ENCODE assay signal across 11 cellular contexts in genomic region chr11:9529333-9529648, GRCh38. TPM values are rescaled to one million over a fixed set of nuclear protein-coding genes. Genes with fewer than 3 reads are reported as not detected.
DNase-seq lines count a peak whose midpoint lies in the region; ATAC-seq, FAIRE-seq and TF ChIP-seq lines count a peak whose summit lies in the region.
"Had no signal": no experiment of that assay in that cellular context is flagged by ENCODE, and none has a peak within 500 bp of the region (broad histone marks: within the 10 kb centered on the region; RNA-seq: fewer than 3 reads in every experiment).

No MANE protein-coding gene starts in this region.

- POLR2A ChIA-PET in Panc1 (lab: Charles Lee) = interaction anchor here (0.6 to 0.7 kb wide), 3 partner anchors 30 to 1056 kb away, joined by 3 to 8 read pairs (median 5); no protein-coding TSS in a partner anchor

- in situ Hi-C loops in Panc1 (cut with HindIII; ENCODE audit: low pct_unique_long_range_greater_than_20kb, low sequenced_read_pairs) = no loop called here

- H3K4me1 ChIP-seq in Panc1 (ENCODE audit: control insufficient read depth, insufficient read depth, low read length) (peaks cover 43% of the 10 kb centered on the region), gastroesophageal sphincter (peaks cover 6 to 68% (median 20%) of the 10 kb centered on the region in 3 donors), pancreas (peaks cover 0 to 7% (median 3%) of the 10 kb centered on the region in 3 donors)

- H3K27ac ChIP-seq in Panc1 (ENCODE audit: low read length) = peak overlapping the region; percentile 3; the same call in 1 of the 2 replicates
- H3K27ac ChIP-seq in gastroesophageal sphincter = peak overlapping the region in 3 of 4 donors; percentile 73 to 79 (median 76)
- no peak overlapping the region for H3K27ac ChIP-seq in pancreas

- BruUV-seq in Panc1 (replicated peaks; lab: Mats Ljungman, UMichigan) = no TSS peak

- no CpG with 5 or more reads among the region's 3 CpGs for WGBS in gastroesophageal sphincter (ENCODE audit: low coverage in 1 of 2), 2 donors
- 50 to 51% methylated on average over 3 of the region's 3 CpGs for WGBS in pancreas, 2 donors

- no peak for FAIRE-seq in pancreas (lab: Jason Lieb, UNC)

- ATAC-seq in Panc1 = peak; percentile 48
- no peak for ATAC-seq in gastroesophageal sphincter
- ATAC-seq in pancreas = peak; percentile 75 to 83 (median 78)
- no peak for ATAC-seq in HG03469 (IDR thresholded peaks at IDR 0.05; ENCODE audit: unreplicated experiment)
- no peak for ATAC-seq in GM19463 (IDR thresholded peaks at IDR 0.05; ENCODE audit: unreplicated experiment)

- H3K27me3 ChIP-seq in Panc1 (ENCODE audit: control insufficient read depth, insufficient read depth, low read length) = no peaks in the 10 kb centered on the region
- H3K27me3 ChIP-seq in gastroesophageal sphincter = no peaks in the 10 kb centered on the region
- no peaks in the 10 kb centered on the region for H3K27me3 ChIP-seq in pancreas

- intact Hi-C loops in Panc1 (cut with micrococcal nuclease; ENCODE audit: unreplicated experiment) = no loop called here
- intact Hi-C loops in pancreas (cut with DNase I) = no loop called here

- no peak for TF ChIP-seq CTCF in Panc1 (IDR thresholded peaks at IDR 0.05)
- no peak for TF ChIP-seq CTCF in gastroesophageal sphincter (IDR thresholded peaks at IDR 0.05)
- TF ChIP-seq CTCF in pancreas (IDR thresholded peaks at IDR 0.05) = no peak

- CTCF ChIA-PET in Panc1 (lab: Charles Lee) = interaction anchor here (0.7 kb wide), 2 partner anchors 23 to 513 kb away, joined by 3 to 7 read pairs; no protein-coding TSS in a partner anchor

- H3K9me3 ChIP-seq in Panc1 (ENCODE audit: control insufficient read depth, insufficient read depth, low read depth, low read length) (no peaks in the 10 kb centered on the region), gastroesophageal sphincter (no peaks in the 10 kb centered on the region), pancreas (no peaks in the 10 kb centered on the region)

- H3K4me3 ChIP-seq in Panc1 (ENCODE audit: low read depth in 2 of 2, low read length in 2 of 2) (peak overlapping the region in 1 of 2 experiments; percentile 25; a peak in 1 of 4 replicates), gastroesophageal sphincter (no peak overlapping the region), pancreas (no peak overlapping the region)

- DNase-seq in D341Med (ENCODE audit: low spot score) = peak; percentile 53
- DNase-seq in Panc1 (ENCODE audit: low read depth, low spot score) = no peak
- peak in 4 of 6 donors; percentile 31 to 75 (median 48) for DNase-seq in pancreas
- no peak for DNase-seq in NCI-H1930 (lab: John Stamatoyannopoulos, UW)
- DNase-seq in DMS79 treated with DMSO at 0.1 percent for 48 hours (lab: John Stamatoyannopoulos, UW) = no peak
- DNase-seq: activated B cell treated with CpG ODN at 0.5 μM for 24 hours; activated naive CD8-positive, alpha-beta T cell treated with anti-CD3 and anti-CD28 coated beads, Interleukin-2, amount 10 ng/mL, durations not matched to agents 7 days and 5 days; NCI-H748 treated with DMSO at 0.1 percent for 48 hours had no signal

- no peaks in the 10 kb centered on the region; the same call in 1 of the 2 replicates for H3K36me3 ChIP-seq in Panc1 (ENCODE audit: control insufficient read depth, insufficient read depth, low read length)
- peaks cover 0 to 14% of the 10 kb centered on the region in 2 donors for H3K36me3 ChIP-seq in gastroesophageal sphincter
- peaks cover 0 to 3% (median 0%) of the 10 kb centered on the region in 3 donors for H3K36me3 ChIP-seq in pancreas

- no peak for TF ChIP-seq EP300 in gastroesophageal sphincter (IDR thresholded peaks at IDR 0.05)

- TF ChIP-seq POLR2A in gastroesophageal sphincter (IDR thresholded peaks at IDR 0.05) = no peak

RNA-seq across cellular contexts. Expression of gene WEE1, which starts 44.2 kb away (rescaled TPM):
- total RNA-seq in Panc1 (2021; ENCODE audit: unreplicated experiment) = 67.9 TPM
- 25.1 TPM for polyA plus RNA-seq in Panc1 (2012; ENCODE audit: insufficient read length)
- 10 to 100 TPM; 42.5 to 65.3 (median 51.3) TPM for total RNA-seq in gastroesophageal sphincter
- 10 to 100 TPM in 1 of 6 donors, 1 to 10 TPM in 5; 4.2 to 10.7 (median 6.2) TPM for total RNA-seq in pancreas
- 1 to 10 TPM; 2.6 to 7.8 TPM for polyA plus RNA-seq in pancreas

Comparison
In these comparisons a context has a peak if more than half of its experiments do, and no peak if none do; other contexts are left out.
1. DNase-seq: peak in D341Med (single experiment) and pancreas (4 of 6); none in Panc1 (single experiment), NCI-H1930 (0 of 2) and DMS79 treated with DMSO at 0.1 percent for 48 hours (single experiment).
2. ATAC-seq: peak in Panc1 (single experiment) and pancreas (4 of 4); none in gastroesophageal sphincter (single experiment), HG03469 (single experiment) and GM19463 (single experiment).
3. H3K27ac ChIP-seq: peak in Panc1 (single experiment) and gastroesophageal sphincter (3 of 4); none in pancreas (0 of 4).